19 cellular contexts compared by ENCODE assay signal in genomic region chr2:146119586-146119985, GRCh38.
DNase-seq lines count a peak whose midpoint lies in the region; ATAC-seq and TF ChIP-seq lines count a peak whose summit lies in the region.
"Had no signal": no experiment of that assay in that cellular context is flagged by ENCODE, and none has a peak within 500 bp of the region (broad histone marks: within the 10 kb centered on the region; RNA-seq: fewer than 3 reads in every experiment).

No MANE protein-coding gene starts in this region.

- H3K4me2 ChIP-seq in GM23338, result no peak overlapping the region

- CTCF ChIA-PET in A673 (lab: Charles Lee), result no interaction called here

- no peaks in the 10 kb centered on the region for H4K20me1 ChIP-seq in GM23338 (replicated peaks; ENCODE audit: insufficient read depth)

- no peak overlapping the region for H3K4me3 ChIP-seq in A673 (ENCODE audit: low read depth, low read length, poor library complexity, severe bottlenecking)
- H3K4me3 ChIP-seq in GM23338, result no peak overlapping the region
- no peak overlapping the region for H3K4me3 ChIP-seq in epithelial cell of esophagus (ENCODE audit: low read length)

- H3K36me3 Mint-ChIP-seq in GM23338 (ENCODE audit: low read depth), result no peaks in the 10 kb centered on the region
- H3K36me3 Mint-ChIP-seq: CD14-positive monocyte; CD8-positive, alpha-beta memory T cell had no signal

- H2AFZ ChIP-seq in GM23338, result no peak overlapping the region; the same call in 1 of the 2 replicates

- H3K9me2 ChIP-seq in GM23338 (ENCODE audit: insufficient read depth), result no peaks in the 10 kb centered on the region

- no TSS peak for BruUV-seq in A673 (replicated peaks; lab: Mats Ljungman, UMichigan)

- intact Hi-C loops in A673 (cut with micrococcal nuclease; ENCODE audit: unreplicated experiment), result loop anchor here (1.0 kb wide), 1 partner anchor 15 kb away; no protein-coding TSS in a partner anchor

- ATAC-seq in GM23338 (no peak), SK-N-SH treated with all-trans-retinoic acid at 6 μM for 48 hours (no peak)
- ATAC-seq: HCT116 had no signal

- DNase-seq in A673 (ENCODE audit: low spot score) (peak; percentile 59), GM23338 (ENCODE audit: low spot score) (peak; percentile 0), NCI-H345 (lab: John Stamatoyannopoulos, UW) (peak; percentile 23), epithelial cell of esophagus (ENCODE audit: low read depth) (peak; percentile 30), NCI-H2029 treated with DMSO at 0.1 percent for 48 hours (lab: John Stamatoyannopoulos, UW) (no peak), AML-193 (lab: John Stamatoyannopoulos, UW) (no peak)
- DNase-seq: BE2C; CD8-positive, alpha-beta memory T cell; DMS 273 treated with DMSO at 0.1 percent for 48 hours; NCI-H1048; NCI-H1694; NCI-H2081; NCI-H524; NCI-H82; RPMI8226; SHP77 had no signal

- H3K36me3 ChIP-seq in A673 (ENCODE audit: insufficient read depth, low read length, poor library complexity, severe bottlenecking) (no peaks in the 10 kb centered on the region), GM23338 (ENCODE audit: insufficient read depth) (no peaks in the 10 kb centered on the region)
- H3K36me3 ChIP-seq: BE2C had no signal

- POLR2A ChIA-PET in A673 (lab: Charles Lee; ENCODE audit: low non-redundant PET), result no interaction called here

- H3K27ac Mint-ChIP-seq in GM23338, result no peak overlapping the region
- H3K27ac Mint-ChIP-seq: CD14-positive monocyte; CD8-positive, alpha-beta memory T cell had no signal

- TF ChIP-seq CTCF in A673 (conservative IDR thresholded peaks at IDR 0.05; ENCODE audit: low read depth, low read length) (no peak), GM23338 (conservative IDR thresholded peaks at IDR 0.05; ENCODE audit: low read depth in 2 of 2) (no peak), epithelial cell of esophagus (IDR thresholded peaks at IDR 0.05; ENCODE audit: insufficient read depth, low read depth, low read length, missing control alignments) (no peak)

- H3K79me2 ChIP-seq in GM23338 (replicated peaks; ENCODE audit: insufficient read depth), result no peaks in the 10 kb centered on the region

- H3K4me1 ChIP-seq in A673 (ENCODE audit: insufficient read depth, low read length, poor library complexity, severe bottlenecking) (peaks cover 4% of the 10 kb centered on the region), GM23338 (ENCODE audit: insufficient read depth) (no peaks in the 10 kb centered on the region)
- H3K4me1 ChIP-seq: BE2C had no signal

- no peaks in the 10 kb centered on the region for H3K27me3 Mint-ChIP-seq in GM23338 (ENCODE audit: insufficient read depth, low read depth, poor library complexity)
- H3K27me3 Mint-ChIP-seq: CD8-positive, alpha-beta memory T cell had no signal

- H3K27me3 ChIP-seq in A673 (replicated peaks; ENCODE audit: insufficient read depth, low read depth, low read length, poor library complexity) (no peaks in the 10 kb centered on the region), GM23338 (ENCODE audit: insufficient read depth) (no peaks in the 10 kb centered on the region)
- H3K27me3 ChIP-seq: BE2C had no signal

- H3K9me3 Mint-ChIP-seq in GM23338, result no peaks in the 10 kb centered on the region

- H3F3A ChIP-seq in GM23338 (replicated peaks; ENCODE audit: low read depth), result no peaks in the 10 kb centered on the region

- H3K4me3 Mint-ChIP-seq in GM23338, result no peak overlapping the region
- H3K4me3 Mint-ChIP-seq: CD14-positive monocyte; CD8-positive, alpha-beta memory T cell had no signal

- H3K27ac ChIP-seq in A673 (ENCODE audit: low read depth, low read length, poor library complexity, severe bottlenecking), result no peak overlapping the region
- no peak overlapping the region for H3K27ac ChIP-seq in GM23338 (ENCODE audit: low read depth)

- peaks cover 8% of the 10 kb centered on the region for H3K4me1 Mint-ChIP-seq in GM23338
- H3K4me1 Mint-ChIP-seq: CD14-positive monocyte; CD8-positive, alpha-beta memory T cell had no signal

- no peaks in the 10 kb centered on the region for H3K9me3 ChIP-seq in A673 (ENCODE audit: low read depth, low read length, poor library complexity, severe bottlenecking)
- H3K9me3 ChIP-seq: BE2C had no signal

TF ChIP-seq in GM23338, 12 proteins besides CTCF, POLR2A, EP300 and RAD21:
- TF ChIP-seq JUNB (IDR thresholded peaks at IDR 0.05; ENCODE audit: unreplicated experiment) (no peak), EZH2phosphoT487 (IDR thresholded peaks at IDR 0.05; ENCODE audit: unreplicated experiment) (no peak), POLR2AphosphoS5 (IDR thresholded peaks at IDR 0.05; ENCODE audit: low read depth) (no peak), ZNF331 (CRISPR knock-in tag; IDR thresholded peaks at IDR 0.05; ENCODE audit: low read depth) (no peak), ZNF114 (CRISPR knock-in tag; IDR thresholded peaks at IDR 0.05) (no peak), STAT1 (IDR thresholded peaks at IDR 0.05; ENCODE audit: unreplicated experiment) (no peak)
- TF ChIP-seq, protein P1, sequence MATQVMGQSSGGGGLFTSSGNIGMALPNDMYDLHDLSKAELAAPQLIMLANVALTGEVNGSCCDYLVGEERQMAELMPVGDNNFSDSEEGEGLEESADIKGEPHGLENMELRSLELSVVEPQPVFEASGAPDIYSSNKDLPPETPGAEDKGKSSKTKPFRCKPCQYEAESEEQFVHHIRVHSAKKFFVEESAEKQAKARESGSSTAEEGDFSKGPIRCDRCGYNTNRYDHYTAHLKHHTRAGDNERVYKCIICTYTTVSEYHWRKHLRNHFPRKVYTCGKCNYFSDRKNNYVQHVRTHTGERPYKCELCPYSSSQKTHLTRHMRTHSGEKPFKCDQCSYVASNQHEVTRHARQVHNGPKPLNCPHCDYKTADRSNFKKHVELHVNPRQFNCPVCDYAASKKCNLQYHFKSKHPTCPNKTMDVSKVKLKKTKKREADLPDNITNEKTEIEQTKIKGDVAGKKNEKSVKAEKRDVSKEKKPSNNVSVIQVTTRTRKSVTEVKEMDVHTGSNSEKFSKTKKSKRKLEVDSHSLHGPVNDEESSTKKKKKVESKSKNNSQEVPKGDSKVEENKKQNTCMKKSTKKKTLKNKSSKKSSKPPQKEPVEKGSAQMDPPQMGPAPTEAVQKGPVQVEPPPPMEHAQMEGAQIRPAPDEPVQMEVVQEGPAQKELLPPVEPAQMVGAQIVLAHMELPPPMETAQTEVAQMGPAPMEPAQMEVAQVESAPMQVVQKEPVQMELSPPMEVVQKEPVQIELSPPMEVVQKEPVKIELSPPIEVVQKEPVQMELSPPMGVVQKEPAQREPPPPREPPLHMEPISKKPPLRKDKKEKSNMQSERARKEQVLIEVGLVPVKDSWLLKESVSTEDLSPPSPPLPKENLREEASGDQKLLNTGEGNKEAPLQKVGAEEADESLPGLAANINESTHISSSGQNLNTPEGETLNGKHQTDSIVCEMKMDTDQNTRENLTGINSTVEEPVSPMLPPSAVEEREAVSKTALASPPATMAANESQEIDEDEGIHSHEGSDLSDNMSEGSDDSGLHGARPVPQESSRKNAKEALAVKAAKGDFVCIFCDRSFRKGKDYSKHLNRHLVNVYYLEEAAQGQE (IDR thresholded peaks at IDR 0.05; ENCODE audit: unreplicated experiment), result no peak
TF ChIP-seq in GM23338: peak in this region for 0.

TF ChIP-seq in SK-N-SH treated with all-trans-retinoic acid at 6 μM for 48 hours, 23 proteins besides CTCF, POLR2A, EP300 and RAD21:
- TF ChIP-seq PATZ1 (CRISPR knock-in tag; IDR thresholded peaks at IDR 0.05; ENCODE audit: borderline replicate concordance), result no peak
- no peak for TF ChIP-seq ZNF70 (CRISPR knock-in tag; IDR thresholded peaks at IDR 0.05)
- TF ChIP-seq TCF4 (CRISPR knock-in tag; IDR thresholded peaks at IDR 0.05; ENCODE audit: borderline replicate concordance), result no peak
- TF ChIP-seq ISL1 (CRISPR knock-in tag; IDR thresholded peaks at IDR 0.05), result no peak
- TF ChIP-seq ZNF565 (CRISPR knock-in tag; conservative IDR thresholded peaks at IDR 0.05; ENCODE audit: low read depth), result no peak

Comparison
In these comparisons a context has a peak if more than half of its experiments do, and no peak if none do; other contexts are left out.
1. DNase-seq: peak in A673 (single experiment), GM23338 (single experiment), NCI-H345 (single experiment) and epithelial cell of esophagus (single experiment); none in NCI-H2029 treated with DMSO at 0.1 percent for 48 hours (single experiment) and AML-193 (0 of 2).